19 cellular contexts compared by ENCODE assay signal in the genomic region with DNA sequence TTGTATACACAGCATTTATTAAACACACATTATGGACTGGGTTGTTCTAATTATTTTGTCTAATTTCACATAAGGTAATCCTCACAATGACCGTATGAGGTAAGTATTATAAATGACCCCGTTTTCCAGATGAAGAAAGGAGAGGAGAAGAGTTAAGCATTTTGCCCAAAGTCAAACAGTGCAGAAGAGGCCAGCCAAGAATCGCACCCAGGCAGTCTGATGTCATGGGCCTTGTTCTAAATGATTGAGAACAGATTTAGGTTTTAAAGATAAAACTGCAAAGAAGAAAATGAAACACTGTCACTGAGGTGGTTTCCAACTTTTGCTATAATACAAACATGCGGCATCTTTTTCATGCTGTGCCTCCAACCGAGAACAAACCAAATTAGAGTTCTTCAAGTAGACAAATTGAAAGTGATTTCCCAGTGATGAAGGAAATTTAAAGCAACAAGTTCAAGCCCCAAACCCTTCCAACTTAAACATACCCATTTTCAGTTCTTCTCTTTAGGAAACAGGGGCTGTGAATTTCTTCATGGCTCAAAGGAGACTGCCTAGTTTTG.
"Had no signal": no experiment of that assay in that cellular context is flagged by ENCODE, and none has a peak within 500 bp of the region (broad histone marks: within the 10 kb centered on the region; RNA-seq: fewer than 3 reads in every experiment).

No MANE protein-coding gene starts in this region.

- ATAC-seq: activated CD8-positive, alpha-beta T cell treated with anti-CD3 and anti-CD28 coated beads, Interleukin-2, amount 10 ng/mL, durations not matched to agents 7 days and 5 days; effector memory CD8-positive, alpha-beta T cell; gastroesophageal sphincter; naive thymus-derived CD8-positive, alpha-beta T cell; stimulated activated naive CD8-positive, alpha-beta T cell treated with anti-CD3 and anti-CD28 coated beads, Interleukin-15, Interleukin-2, amounts not matched to agents 100 U/mL and 50 U/mL, for 24 hours; upper lobe of right lung had no signal

- H3K4me1 ChIP-seq: upper lobe of right lung had no signal

- H3K27ac ChIP-seq: brain microvascular endothelial cell, gastroesophageal sphincter, heart right ventricle, neutrophil, skin epidermis, suprapubic skin, upper lobe of right lung had no signal

- H3K4me3 ChIP-seq: gastroesophageal sphincter, heart right ventricle, skin epidermis, suprapubic skin, upper lobe of right lung had no signal

- H3K9me3 ChIP-seq: gastroesophageal sphincter, heart right ventricle, neutrophil, suprapubic skin, upper lobe of right lung had no signal

- DNase-seq: activated CD4-positive, alpha-beta T cell treated with anti-CD3 and anti-CD28 coated beads, Interleukin-2, amount 10 ng/mL, durations not matched to agents 24 days and 14 days; activated CD4-positive, CD25-positive, alpha-beta regulatory T cell; activated CD8-positive, alpha-beta T cell treated with anti-CD3 and anti-CD28 coated beads, Interleukin-2, amount 10 ng/mL, durations not matched to agents 7 days and 5 days; activated naive CD8-positive, alpha-beta T cell treated with anti-CD3 and anti-CD28 coated beads for 36 hours; amygdala; brain microvascular endothelial cell; cerebellar nuclear complex; dermis blood vessel endothelial cell; effector memory CD8-positive, alpha-beta T cell; heart right ventricle; left cardiac atrium; naive thymus-derived CD8-positive, alpha-beta T cell; stimulated activated CD4-positive, alpha-beta T cell treated with anti-CD3 and anti-CD28 coated beads, Interleukin-4, amount 100 ng/mL, for 24 hours; stimulated activated naive CD8-positive, alpha-beta T cell treated with anti-CD3 and anti-CD28 coated beads, Interleukin-15, Interleukin-2, amounts not matched to agents 100 U/mL and 50 U/mL, for 24 hours; upper lobe of right lung had no signal

- H3K36me3 ChIP-seq: brain microvascular endothelial cell, heart right ventricle, neutrophil, suprapubic skin, upper lobe of right lung had no signal

- H3K27me3 ChIP-seq: brain microvascular endothelial cell, gastroesophageal sphincter, heart right ventricle, neutrophil, suprapubic skin, upper lobe of right lung had no signal
